ENCODE assay signal across 1 cellular context in genomic region chr17:48067808-48068207, GRCh38. TPM values are rescaled to one million over a fixed set of nuclear protein-coding genes. Genes with fewer than 3 reads are reported as not detected.
"Had no signal": no experiment of that assay in that cellular context is flagged by ENCODE, and none has a peak within 500 bp of the region (broad histone marks: within the 10 kb centered on the region; RNA-seq: fewer than 3 reads in every experiment).

No MANE protein-coding gene starts in this region.

RNA-seq across cellular contexts. Expression of gene COPZ2, which starts 30.2 kb away (rescaled TPM):
- total RNA-seq: progenitor cell of endocrine pancreas had no signal
